Comparison of ENCODE assay signal across 8 cellular contexts in genomic region chr13:44243198-44243852, GRCh38.
DNase-seq lines count a peak whose midpoint lies in the region; ATAC-seq, FAIRE-seq and TF ChIP-seq lines count a peak whose summit lies in the region.

No MANE protein-coding gene starts in this region.

- no peaks in the 10 kb centered on the region for H3K9me1 ChIP-seq in endothelial cell of umbilical vein (replicated peaks; ENCODE audit: control insufficient read depth, extremely low read depth, insufficient read depth, low read length)

- H3K36me3 Mint-ChIP-seq in naive thymus-derived CD8-positive, alpha-beta T cell = no peaks in the 10 kb centered on the region

- TF ChIP-seq POLR2A in endothelial cell of umbilical vein (IDR thresholded peaks at IDR 0.05; ENCODE audit: low read depth, low read length) = no peak

- H3K4me1 Mint-ChIP-seq in naive thymus-derived CD8-positive, alpha-beta T cell = peaks cover 7 to 10% (median 9%) of the 10 kb centered on the region in 4 donors

- no peak overlapping the region for H3K4me2 ChIP-seq in endothelial cell of umbilical vein (ENCODE audit: insufficient read depth, low read length)

- H3K9me3 ChIP-seq in endothelial cell of umbilical vein (replicated peaks; ENCODE audit: control insufficient read depth, insufficient read depth, low read length) = no peaks in the 10 kb centered on the region

- no peak overlapping the region for H3K9ac ChIP-seq in endothelial cell of umbilical vein (replicated peaks; ENCODE audit: extremely low read depth, insufficient read depth, low read length)

- H3K4me1 ChIP-seq in endothelial cell of umbilical vein (ENCODE audit: control insufficient read depth, extremely low read depth, insufficient read depth, low read length) = peaks cover 11% of the 10 kb centered on the region

- peak; percentile 97 for DNase-seq in GDM1 (lab: John Stamatoyannopoulos, UW)
- DNase-seq in RKO (ENCODE audit: low spot score) = peak; percentile 40
- DNase-seq in endothelial cell of umbilical vein (ENCODE audit: low read depth, low spot score) = peak; percentile 92
- DNase-seq in naive thymus-derived CD8-positive, alpha-beta T cell = peak in 4 of 10 donors; percentile 1 to 17 (median 10)
- DNase-seq in DMS79 treated with DMSO at 0.1 percent for 48 hours (lab: John Stamatoyannopoulos, UW) = no peak

- no peaks in the 10 kb centered on the region for H3K79me2 ChIP-seq in endothelial cell of umbilical vein (ENCODE audit: control insufficient read depth, insufficient read depth, low read length)

- ATAC-seq in HG02588 (IDR thresholded peaks at IDR 0.05; ENCODE audit: unreplicated experiment) (peak; percentile 53), GM19035 (IDR thresholded peaks at IDR 0.05; ENCODE audit: unreplicated experiment) (no peak), GM18502 (IDR thresholded peaks at IDR 0.05; ENCODE audit: poor library complexity, unreplicated experiment) (no peak)
- ATAC-seq in naive thymus-derived CD8-positive, alpha-beta T cell = peak; percentile 46 to 53

- peak overlapping the region in 5 of 10 donors; percentile 20 to 84 (median 40) for H3K27ac Mint-ChIP-seq in naive thymus-derived CD8-positive, alpha-beta T cell

- H3K4me3 ChIP-seq in endothelial cell of umbilical vein (replicated peaks in 1 of 3; ENCODE audit: insufficient read depth in 1 of 3, low read depth in 1 of 3, low read length in 3 of 3) = no peak overlapping the region

- POLR2A ChIA-PET in endothelial cell of umbilical vein (lab: Charles Lee) = interaction anchor here (2.5 kb wide), 1 partner anchor 193 kb away, joined by 21 read pairs; no protein-coding TSS in a partner anchor
- POLR2A ChIA-PET in naive thymus-derived CD8-positive, alpha-beta T cell (lab: Charles Lee) = no interaction called here

- no peaks in the 10 kb centered on the region for H3K36me3 ChIP-seq in endothelial cell of umbilical vein (ENCODE audit: control insufficient read depth in 2 of 2, extremely low read depth in 1 of 2, insufficient read depth in 2 of 2, low read length in 2 of 2)

- H3K9me3 Mint-ChIP-seq in naive thymus-derived CD8-positive, alpha-beta T cell = no peaks in the 10 kb centered on the region

- peaks cover 0 to 6% (median 2%) of the 10 kb centered on the region in 5 donors for H3K27me3 Mint-ChIP-seq in naive thymus-derived CD8-positive, alpha-beta T cell

- FAIRE-seq in endothelial cell of umbilical vein (lab: Jason Lieb, UNC) = peak; percentile 92

- no peaks in the 10 kb centered on the region for H4K20me1 ChIP-seq in endothelial cell of umbilical vein (replicated peaks; ENCODE audit: control insufficient read depth, extremely low read depth, insufficient read depth, low read length)

- H3K27me3 ChIP-seq in endothelial cell of umbilical vein (ENCODE audit: control insufficient read depth in 2 of 2, insufficient read depth in 2 of 2, low read length in 2 of 2) = no peaks in the 10 kb centered on the region

- H3K27ac ChIP-seq in endothelial cell of umbilical vein (ENCODE audit: insufficient read depth, low read depth, low read length) = peak overlapping the region; percentile 69

- TF ChIP-seq CTCF in endothelial cell of umbilical vein (IDR thresholded peaks at IDR 0.05; ENCODE audit: extremely low read depth in 1 of 2, insufficient read depth in 1 of 2, low read depth in 1 of 2, low read length in 2 of 2) = peak; percentile 53 to 73

- peak overlapping the region; percentile 21 for H2AFZ ChIP-seq in endothelial cell of umbilical vein (ENCODE audit: low read depth, low read length)

- no peak overlapping the region for H3K4me3 Mint-ChIP-seq in naive thymus-derived CD8-positive, alpha-beta T cell

- BruUV-seq in endothelial cell of umbilical vein (replicated peaks; lab: Mats Ljungman, UMichigan) = no TSS peak

- CTCF ChIA-PET in endothelial cell of umbilical vein (lab: Charles Lee) = interaction anchor here (0.5 to 2.7 kb wide), 24 partner anchors 8 to 335 kb away, joined by 3 to 43 read pairs (median 4); no protein-coding TSS in a partner anchor

- dilution Hi-C loops in endothelial cell of umbilical vein (cut with MboI; ENCODE audit: extremely low pct_ligation_motif_present, low sequenced_read_pairs) = no loop called here

- intact Hi-C loops in endothelial cell of umbilical vein (cut with micrococcal nuclease) = loop anchor here (1.0 kb wide), 7 partner anchors 52 to 337 kb away; no protein-coding TSS in a partner anchor

TF ChIP-seq in endothelial cell of umbilical vein, 7 proteins besides CTCF, POLR2A, EP300 and RAD21:
- TF ChIP-seq GATA2 (IDR thresholded peaks at IDR 0.05; ENCODE audit: insufficient read depth, insufficient read length, low read depth, low read length) (no peak), JUN (IDR thresholded peaks at IDR 0.05; ENCODE audit: borderline replicate concordance, insufficient read depth, insufficient read length, low read depth) (peak; percentile 61), POLR2AphosphoS5 (IDR thresholded peaks at IDR 0.05; ENCODE audit: insufficient read depth, low read depth, low read length) (peak; percentile 36), FOS (IDR thresholded peaks at IDR 0.05; ENCODE audit: borderline replicate concordance, insufficient read depth, low read length) (peak; percentile 69)

Comparison
In these comparisons a context has a peak if more than half of its experiments do, and no peak if none do; other contexts are left out.
1. ATAC-seq: peak in HG02588 (single experiment) and naive thymus-derived CD8-positive, alpha-beta T cell (2 of 2); none in GM19035 (single experiment) and GM18502 (single experiment).